ENCODE assay signal across 8 cellular contexts in the genomic region with DNA sequence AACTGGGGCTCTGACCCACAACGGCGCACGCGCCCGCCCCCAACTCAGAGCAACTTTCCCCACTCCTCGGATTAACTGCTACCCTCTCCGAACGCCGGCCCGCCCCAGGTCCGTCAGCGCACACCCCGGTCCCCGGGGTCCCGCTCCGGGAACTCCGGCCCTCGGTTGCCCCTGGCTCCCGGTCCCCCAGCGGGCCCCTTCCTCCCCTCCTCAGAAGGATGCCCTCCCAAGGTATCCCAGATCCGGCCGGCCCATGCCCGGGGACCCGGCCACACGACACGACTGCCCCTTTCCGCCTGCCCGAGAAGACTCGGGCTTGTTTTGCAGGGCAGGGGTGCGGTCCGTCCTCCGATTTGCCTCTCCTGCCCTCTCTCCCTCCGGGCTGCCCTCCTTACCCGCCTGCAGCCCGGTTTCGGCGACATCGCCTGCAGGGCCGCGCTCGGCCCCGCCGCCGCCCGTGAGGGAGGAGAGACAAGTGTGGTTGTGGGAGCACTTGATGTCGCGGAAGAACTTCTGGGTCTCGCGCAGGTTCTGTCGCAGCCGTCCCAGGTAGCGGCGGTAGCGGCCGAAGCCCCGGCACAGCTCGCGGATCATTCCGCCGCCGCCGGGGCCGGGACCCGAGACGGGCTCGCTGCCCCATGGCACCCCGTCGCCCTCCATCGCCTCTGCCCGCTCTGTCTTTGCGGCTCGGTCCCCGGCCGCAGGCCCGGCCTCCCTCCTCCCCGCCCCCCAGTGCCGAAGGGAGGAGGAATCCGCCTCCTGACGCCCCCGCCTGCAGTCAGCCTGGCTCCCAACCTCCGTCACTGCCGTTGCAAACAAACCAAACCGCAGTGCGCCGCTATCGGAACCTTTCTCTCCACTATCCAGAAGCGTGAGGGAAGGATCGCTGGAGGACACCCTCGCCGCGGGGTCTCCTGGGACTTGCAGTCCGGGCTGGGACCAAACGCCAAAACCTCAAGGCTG. TPM values are rescaled to one million over a fixed set of nuclear protein-coding genes. Genes with fewer than 3 reads are reported as not detected.
DNase-seq lines count a peak whose midpoint lies in the region; ATAC-seq, FAIRE-seq and TF ChIP-seq lines count a peak whose summit lies in the region.

A gene with protein sequence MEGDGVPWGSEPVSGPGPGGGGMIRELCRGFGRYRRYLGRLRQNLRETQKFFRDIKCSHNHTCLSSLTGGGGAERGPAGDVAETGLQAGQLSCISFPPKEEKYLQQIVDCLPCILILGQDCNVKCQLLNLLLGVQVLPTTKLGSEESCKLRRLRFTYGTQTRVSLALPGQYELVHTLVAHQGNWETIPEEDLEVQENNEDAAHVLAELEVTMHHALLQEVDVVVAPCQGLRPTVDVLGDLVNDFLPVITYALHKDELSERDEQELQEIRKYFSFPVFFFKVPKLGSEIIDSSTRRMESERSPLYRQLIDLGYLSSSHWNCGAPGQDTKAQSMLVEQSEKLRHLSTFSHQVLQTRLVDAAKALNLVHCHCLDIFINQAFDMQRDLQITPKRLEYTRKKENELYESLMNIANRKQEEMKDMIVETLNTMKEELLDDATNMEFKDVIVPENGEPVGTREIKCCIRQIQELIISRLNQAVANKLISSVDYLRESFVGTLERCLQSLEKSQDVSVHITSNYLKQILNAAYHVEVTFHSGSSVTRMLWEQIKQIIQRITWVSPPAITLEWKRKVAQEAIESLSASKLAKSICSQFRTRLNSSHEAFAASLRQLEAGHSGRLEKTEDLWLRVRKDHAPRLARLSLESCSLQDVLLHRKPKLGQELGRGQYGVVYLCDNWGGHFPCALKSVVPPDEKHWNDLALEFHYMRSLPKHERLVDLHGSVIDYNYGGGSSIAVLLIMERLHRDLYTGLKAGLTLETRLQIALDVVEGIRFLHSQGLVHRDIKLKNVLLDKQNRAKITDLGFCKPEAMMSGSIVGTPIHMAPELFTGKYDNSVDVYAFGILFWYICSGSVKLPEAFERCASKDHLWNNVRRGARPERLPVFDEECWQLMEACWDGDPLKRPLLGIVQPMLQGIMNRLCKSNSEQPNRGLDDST (minus strand): TSS at position 827 of the 963 bp plus-strand sequence. CDS start 167 bp downstream, at position 660.

- peak; percentile 57 for FAIRE-seq in H54 (lab: Jason Lieb, UNC)

- no peak for TF ChIP-seq CTCF in fibroblast of the aortic adventitia (IDR thresholded peaks at IDR 0.05; ENCODE audit: insufficient read depth, low read length)
- no peak for TF ChIP-seq CTCF in nephron (IDR thresholded peaks at IDR 0.05; ENCODE audit: unreplicated experiment in 3 of 3)

- peaks cover 9% of the 10 kb centered on the region for H3K4me1 Mint-ChIP-seq in nephron

- peak within 1 kb of the TSS; percentile 90 to 94 (median 91) for H3K4me3 Mint-ChIP-seq in nephron

- peak; percentile 94 for ATAC-seq in stimulated activated naive CD8-positive, alpha-beta T cell treated with anti-CD3 and anti-CD28 coated beads, Interleukin-15, Interleukin-2, amounts not matched to agents 100 U/mL and 50 U/mL, for 24 hours

- H3K27ac Mint-ChIP-seq in nephron, result peak within 1 kb of the TSS; percentile 91 to 97 (median 95)

- H3K9me3 Mint-ChIP-seq in nephron, result no peaks in the 10 kb centered on the region

- H3K27me3 Mint-ChIP-seq in nephron (ENCODE audit: low read depth), result peaks cover 3% of the 10 kb centered on the region

- peak within 1 kb of the TSS; percentile 87 for H3K4me3 ChIP-seq in fibroblast of the aortic adventitia (ENCODE audit: low read depth, low read length)

- peak; percentile 96 for DNase-seq in EL
- peak; percentile 84 for DNase-seq in H54 (ENCODE audit: insufficient read length, low spot score)
- peak; percentile 93 for DNase-seq in M059J (ENCODE audit: low read depth)
- DNase-seq in SHP77 treated with DMSO at 0.1 percent for 48 hours (lab: John Stamatoyannopoulos, UW), result peak; percentile 78
- DNase-seq in activated effector memory CD4-positive, alpha-beta T cell treated with anti-CD3 and anti-CD28 coated beads, Interleukin-2, amount 50 U/mL, for 16 hours, result peak; percentile 95
- DNase-seq in fibroblast of the aortic adventitia (ENCODE audit: low read depth), result peak; percentile 98
- peak; percentile 92 for DNase-seq in stimulated activated naive CD8-positive, alpha-beta T cell treated with anti-CD3 and anti-CD28 coated beads, Interleukin-15, Interleukin-2, amounts not matched to agents 100 U/mL and 50 U/mL, for 24 hours

- peak; percentile 90 for TF ChIP-seq POLR2A in H54 (IDR thresholded peaks at IDR 0.05; ENCODE audit: low read depth, low read length)

- no peaks in the 10 kb centered on the region for H3K36me3 Mint-ChIP-seq in nephron (ENCODE audit: low read depth)

RNA-seq across cellular contexts. Expression of the gene that starts here (rescaled TPM):
- 5.3 and 7.4 TPM in 2 replicates for total RNA-seq in M059J (2014; rRNA removed; shearing (Covaris generic))
- 16.1 and 23.7 TPM in 2 replicates for total RNA-seq in fibroblast of the aortic adventitia (ENCODE audit: low replicate concordance)

Comparison
In these comparisons a context has a peak if more than half of its experiments do, and no peak if none do; other contexts are left out.
1. Peak in every context shown above with its lines: DNase-seq, ATAC-seq and H3K4me3 ChIP-seq.